In the genomic region with DNA sequence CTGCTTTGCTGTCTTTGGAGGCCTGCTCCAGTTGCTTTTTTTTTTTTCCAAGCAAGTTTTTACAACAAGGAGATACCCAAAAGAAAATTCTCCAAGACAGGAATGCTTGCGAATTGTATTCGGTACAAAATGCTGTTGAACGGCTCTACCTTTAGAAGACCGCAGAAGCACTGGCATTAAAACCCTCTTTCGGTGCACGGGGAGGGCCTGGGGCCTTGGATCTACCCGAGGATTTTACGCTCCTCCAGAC, we compare ENCODE assay signal across 8 cellular contexts. TPM values are rescaled to one million over a fixed set of nuclear protein-coding genes. Genes with fewer than 3 reads are reported as not detected.
DNase-seq lines count a peak whose midpoint lies in the region; ATAC-seq and TF ChIP-seq lines count a peak whose summit lies in the region.

No MANE protein-coding gene starts in this region.

- no peak for TF ChIP-seq CTCF in Loucy (conservative IDR thresholded peaks at IDR 0.05; ENCODE audit: low read length)
- no peak for TF ChIP-seq CTCF in natural killer cell (IDR thresholded peaks at IDR 0.05)

- peaks cover 21% of the 10 kb centered on the region for H3K36me3 Mint-ChIP-seq in dendritic cell treated with granulocyte-macrophage colony-stimulating factor and Interleukin-4, amounts not matched to agents 40 ng/mL and 50 ng/mL, for 4 days (ENCODE audit: low read depth)
- no peaks in the 10 kb centered on the region for H3K36me3 Mint-ChIP-seq in natural killer cell

- H4K20me1 ChIP-seq in BLaER1 = peaks cover 36% of the 10 kb centered on the region
- peaks cover 32% of the 10 kb centered on the region for H4K20me1 ChIP-seq in Loucy (ENCODE audit: insufficient read depth, low read length, poor library complexity, severe bottlenecking)

- no peaks in the 10 kb centered on the region for H3K9me3 Mint-ChIP-seq in dendritic cell treated with granulocyte-macrophage colony-stimulating factor and Interleukin-4, amounts not matched to agents 40 ng/mL and 50 ng/mL, for 4 days
- no peaks in the 10 kb centered on the region for H3K9me3 Mint-ChIP-seq in natural killer cell

- H3K27me3 Mint-ChIP-seq in dendritic cell treated with granulocyte-macrophage colony-stimulating factor and Interleukin-4, amounts not matched to agents 40 ng/mL and 50 ng/mL, for 4 days = peaks cover 6% of the 10 kb centered on the region
- no peaks in the 10 kb centered on the region for H3K27me3 Mint-ChIP-seq in natural killer cell (ENCODE audit: low read depth in 2 of 2)

- intact Hi-C loops in dendritic cell treated with granulocyte-macrophage colony-stimulating factor and Interleukin-4, amounts not matched to agents 40 ng/mL and 50 ng/mL, for 4 days (cut with micrococcal nuclease) = loop anchor here (10.0 kb wide), 1 partner anchor 98 kb away; no protein-coding TSS in a partner anchor
- intact Hi-C loops in natural killer cell (cut with micrococcal nuclease) = loop anchor here (5.0 to 10.0 kb wide), 5 partner anchors 46 to 1266 kb away; a partner anchor contains a TSS

- H3K9ac ChIP-seq in BLaER1 = peak overlapping the region; percentile 97
- H3K9ac ChIP-seq in Loucy (ENCODE audit: low read depth, low read length, poor library complexity, severe bottlenecking) = peak overlapping the region; percentile 87

- peaks cover 9% of the 10 kb centered on the region; the same call in 1 of the 2 replicates for H3K36me3 ChIP-seq in BLaER1
- no peaks in the 10 kb centered on the region; the same call in 1 of the 2 replicates for H3K36me3 ChIP-seq in Loucy (ENCODE audit: insufficient read depth, low read length)

- peaks cover 42% of the 10 kb centered on the region for H3K4me1 Mint-ChIP-seq in dendritic cell treated with granulocyte-macrophage colony-stimulating factor and Interleukin-4, amounts not matched to agents 40 ng/mL and 50 ng/mL, for 4 days (ENCODE audit: low read depth)
- peaks cover 48 to 49% of the 10 kb centered on the region in 2 donors for H3K4me1 Mint-ChIP-seq in natural killer cell

- no peak for DNase-seq in natural killer cell
- DNase-seq in T-helper 9 cell = no peak
- no peak for DNase-seq in NCI-H187 (lab: John Stamatoyannopoulos, UW)
- DNase-seq in NCI-H345 (lab: John Stamatoyannopoulos, UW) = no peak

- H3K27ac ChIP-seq in BLaER1 = no peak overlapping the region

- peak overlapping the region; percentile 100 for H3K4me3 ChIP-seq in BLaER1
- H3K4me3 ChIP-seq in Loucy (ENCODE audit: low read length, poor library complexity, severe bottlenecking) = peak overlapping the region; percentile 86

- H3K4me1 ChIP-seq in BLaER1 = peaks cover 39% of the 10 kb centered on the region
- peaks cover 30% of the 10 kb centered on the region for H3K4me1 ChIP-seq in Loucy (ENCODE audit: insufficient read depth, low read length, poor library complexity, severe bottlenecking)

- H3K4me2 ChIP-seq in BLaER1 = peak overlapping the region; percentile 96
- peak overlapping the region; percentile 75 for H3K4me2 ChIP-seq in Loucy (ENCODE audit: low read depth, low read length, poor library complexity, severe bottlenecking)

- no peak for ATAC-seq in natural killer cell
- ATAC-seq in GM19455 (IDR thresholded peaks at IDR 0.05; ENCODE audit: unreplicated experiment) = no peak

- no peaks in the 10 kb centered on the region for H3K9me2 ChIP-seq in Loucy (replicated peaks; ENCODE audit: low read depth, low read length)

- H3K79me2 ChIP-seq in Loucy (ENCODE audit: insufficient read depth, low read length) = peaks cover 41% of the 10 kb centered on the region

- no peaks in the 10 kb centered on the region for H3F3A ChIP-seq in Loucy (ENCODE audit: low read depth)

- H3K27me3 ChIP-seq in BLaER1 (peaks cover 8% of the 10 kb centered on the region; the same call in 1 of the 2 replicates), Loucy (ENCODE audit: insufficient read depth, low read length, poor library complexity, severe bottlenecking) (no peaks in the 10 kb centered on the region)

- no peak overlapping the region for H2AFZ ChIP-seq in Loucy (ENCODE audit: low read length)

- H3K9me3 ChIP-seq in BLaER1 (no peaks in the 10 kb centered on the region), Loucy (ENCODE audit: insufficient read depth, low read depth, low read length) (no peaks in the 10 kb centered on the region)

- H3K4me3 Mint-ChIP-seq in dendritic cell treated with granulocyte-macrophage colony-stimulating factor and Interleukin-4, amounts not matched to agents 40 ng/mL and 50 ng/mL, for 4 days = peak overlapping the region; percentile 87
- peak overlapping the region; percentile 94 for H3K4me3 Mint-ChIP-seq in natural killer cell

- H3K27ac Mint-ChIP-seq in dendritic cell treated with granulocyte-macrophage colony-stimulating factor and Interleukin-4, amounts not matched to agents 40 ng/mL and 50 ng/mL, for 4 days = peak overlapping the region; percentile 47
- peak overlapping the region; percentile 84 to 94 for H3K27ac Mint-ChIP-seq in natural killer cell

RNA-seq across cellular contexts. Expression of a gene that starts 1.3 kb away (rescaled TPM):
- 100 to 1,000 TPM; 274 to 355 (median 292) TPM for total RNA-seq in natural killer cell
